ENCODE assay signal across 10 cellular contexts in the genomic region with DNA sequence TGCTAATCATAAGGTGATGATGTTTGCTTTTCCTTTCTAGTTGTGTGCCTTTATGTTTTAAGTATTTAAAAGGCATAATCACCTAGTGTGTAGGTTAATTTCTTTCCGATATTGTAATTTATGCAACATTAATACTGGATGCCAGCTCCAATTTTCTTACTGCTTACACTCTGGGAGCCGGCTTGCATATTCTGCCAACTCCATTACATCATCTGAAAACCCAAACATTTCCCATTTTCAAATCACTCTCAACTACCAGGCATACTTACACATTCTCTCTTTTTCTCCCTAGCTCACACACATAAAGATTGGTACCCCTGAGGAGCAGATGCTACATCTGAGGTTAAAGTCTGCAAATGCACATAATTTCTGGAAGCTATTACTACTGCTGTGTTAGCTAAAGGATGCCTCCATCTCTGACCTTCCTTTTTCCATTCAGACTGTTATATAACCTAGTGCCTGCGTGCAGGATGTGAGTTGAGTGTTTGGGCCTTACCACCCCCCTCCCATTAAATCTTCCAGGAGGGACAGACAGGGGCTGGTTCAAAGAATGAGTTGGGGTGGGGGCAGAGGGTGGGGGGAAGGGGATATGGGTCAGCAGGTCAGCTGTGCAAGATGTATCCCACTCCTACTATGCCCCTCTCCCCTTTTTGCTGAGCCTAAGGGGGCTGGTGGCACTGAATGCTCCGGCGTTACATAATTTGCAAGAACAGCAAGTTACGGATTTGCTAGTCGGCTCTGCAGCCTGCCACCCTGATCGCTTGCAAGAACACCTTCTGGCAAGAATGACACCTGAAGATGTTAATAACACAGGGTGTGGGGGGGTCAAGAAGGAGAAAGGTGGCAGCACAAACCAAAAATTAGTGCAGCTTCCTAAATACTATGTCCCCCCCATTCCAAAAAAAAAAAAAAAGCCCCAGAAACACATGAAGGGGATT. TPM values are rescaled to one million over a fixed set of nuclear protein-coding genes. Genes with fewer than 3 reads are reported as not detected.
DNase-seq lines count a peak whose midpoint lies in the region; ATAC-seq and TF ChIP-seq lines count a peak whose summit lies in the region.
"Had no signal": no experiment of that assay in that cellular context is flagged by ENCODE, and none has a peak within 500 bp of the region (broad histone marks: within the 10 kb centered on the region; RNA-seq: fewer than 3 reads in every experiment).

No MANE protein-coding gene starts in this region.

- H3K4me1 ChIP-seq in CD4-positive, alpha-beta memory T cell (ENCODE audit: insufficient read depth, low read length), result peaks cover 12% of the 10 kb centered on the region
- peaks cover 3% of the 10 kb centered on the region; the same call in 1 of the 2 replicates for H3K4me1 ChIP-seq in SJCRH30

- H3K4me3 Mint-ChIP-seq in CD4-positive, alpha-beta memory T cell, result peak overlapping the region in 5 of 8 donors; percentile 58 to 83 (median 76)
- peak overlapping the region; percentile 82 for H3K4me3 Mint-ChIP-seq in progenitor cell of endocrine pancreas (ENCODE audit: low read depth)
- H3K4me3 Mint-ChIP-seq: activated T-helper 1 cell treated with anti-CD3 and anti-CD28 coated beads, Interleukin-12 subunit alpha, Interleukin-12 subunit beta, Interleukin-2, Interleukin-4 antibody, amounts not matched to agents 30 ng/mL and 10 ng/mL and 1 ng/mL, durations not matched to agents 14 hours and 24 hours and 36 hours had no signal

- TF ChIP-seq CTCF in foreskin fibroblast (IDR thresholded peaks at IDR 0.05; ENCODE audit: low read depth, low read length) (no peak), progenitor cell of endocrine pancreas (IDR thresholded peaks at IDR 0.05; ENCODE audit: unreplicated experiment) (no peak)

- POLR2A ChIA-PET in CD4-positive, alpha-beta memory T cell (lab: Charles Lee; ENCODE audit: partially characterized antibody), result no interaction called here

- no peak for ATAC-seq in stimulated activated naive CD8-positive, alpha-beta T cell treated with anti-CD3 and anti-CD28 coated beads, Interleukin-15, Interleukin-2, amounts not matched to agents 100 U/mL and 50 U/mL, for 24 hours
- ATAC-seq in activated naive CD4-positive, alpha-beta T cell treated with anti-CD3 and anti-CD28 coated beads, Interleukin-2, amount 50 U/mL, for 72 hours, result no peak

- no peak overlapping the region for H3K27ac ChIP-seq in CD4-positive, alpha-beta memory T cell (ENCODE audit: low read depth, low read length)
- H3K27ac ChIP-seq in SJCRH30, result peak overlapping the region; percentile 64

- no peak for DNase-seq in CD4-positive, alpha-beta memory T cell
- DNase-seq in SJCRH30 (peak in 1 of 2 experiments; percentile 14), foreskin fibroblast (peak in 1 of 2 donors; percentile 15), progenitor cell of endocrine pancreas (ENCODE audit: low spot score, unreplicated experiment) (no peak), T-helper 2 cell (no peak)
- DNase-seq in activated CD4-positive, alpha-beta T cell treated with anti-CD3 and anti-CD28 coated beads for 4 hours, result no peak
- no peak for DNase-seq in stimulated activated naive CD8-positive, alpha-beta T cell treated with anti-CD3 and anti-CD28 coated beads, Interleukin-15, Interleukin-2, amounts not matched to agents 100 U/mL and 50 U/mL, for 24 hours
- no peak for DNase-seq in activated naive CD4-positive, alpha-beta T cell treated with anti-CD3 and anti-CD28 coated beads, Interleukin-2, amount 50 U/mL, for 72 hours (ENCODE audit: low spot score in 2 of 2)
- DNase-seq: stimulated activated naive CD4-positive, alpha-beta T cell treated with Interleukin-2 at 50 U/mL for 16 hours had no signal

- H3K9me3 Mint-ChIP-seq in CD4-positive, alpha-beta memory T cell, result no peaks in the 10 kb centered on the region
- no peaks in the 10 kb centered on the region for H3K9me3 Mint-ChIP-seq in progenitor cell of endocrine pancreas (ENCODE audit: low read depth)
- no peaks in the 10 kb centered on the region for H3K9me3 Mint-ChIP-seq in activated naive CD4-positive, alpha-beta T cell treated with anti-CD3 and anti-CD28 coated beads, Interleukin-2, amount 50 U/mL, for 72 hours
- H3K9me3 Mint-ChIP-seq: activated T-helper 1 cell treated with anti-CD3 and anti-CD28 coated beads, Interleukin-12 subunit alpha, Interleukin-12 subunit beta, Interleukin-2, Interleukin-4 antibody, amounts not matched to agents 30 ng/mL and 10 ng/mL and 1 ng/mL, durations not matched to agents 14 hours and 24 hours and 36 hours had no signal

- H3K36me3 ChIP-seq in CD4-positive, alpha-beta memory T cell (ENCODE audit: insufficient read depth, low read length), result no peaks in the 10 kb centered on the region
- H3K36me3 ChIP-seq in SJCRH30, result no peaks in the 10 kb centered on the region

- H3K36me3 Mint-ChIP-seq in CD4-positive, alpha-beta memory T cell, result no peaks in the 10 kb centered on the region
- no peaks in the 10 kb centered on the region for H3K36me3 Mint-ChIP-seq in progenitor cell of endocrine pancreas (ENCODE audit: insufficient read depth)
- H3K36me3 Mint-ChIP-seq in activated naive CD4-positive, alpha-beta T cell treated with anti-CD3 and anti-CD28 coated beads, Interleukin-2, amount 50 U/mL, for 72 hours, result peaks cover 0 to 7% of the 10 kb centered on the region in 2 donors

- H3K27me3 Mint-ChIP-seq in CD4-positive, alpha-beta memory T cell, result peaks cover 48 to 49% of the 10 kb centered on the region in 2 donors
- peaks cover 59% of the 10 kb centered on the region for H3K27me3 Mint-ChIP-seq in progenitor cell of endocrine pancreas

- H3K27ac Mint-ChIP-seq in CD4-positive, alpha-beta memory T cell, result no peak overlapping the region
- no peak overlapping the region for H3K27ac Mint-ChIP-seq in progenitor cell of endocrine pancreas
- no peak overlapping the region for H3K27ac Mint-ChIP-seq in activated naive CD4-positive, alpha-beta T cell treated with anti-CD3 and anti-CD28 coated beads, Interleukin-2, amount 50 U/mL, for 72 hours
- H3K27ac Mint-ChIP-seq: activated T-helper 1 cell treated with anti-CD3 and anti-CD28 coated beads, Interleukin-12 subunit alpha, Interleukin-12 subunit beta, Interleukin-2, Interleukin-4 antibody, amounts not matched to agents 30 ng/mL and 10 ng/mL and 1 ng/mL, durations not matched to agents 14 hours and 24 hours and 36 hours had no signal

- intact Hi-C loops in CD4-positive, alpha-beta memory T cell (cut with micrococcal nuclease), result no loop called here

- H3K9me3 ChIP-seq in CD4-positive, alpha-beta memory T cell (ENCODE audit: control insufficient read depth in 1 of 2, low read length in 2 of 2), result no peaks in the 10 kb centered on the region
- no peaks in the 10 kb centered on the region for H3K9me3 ChIP-seq in SJCRH30 (replicated peaks)

- CTCF ChIA-PET in CD4-positive, alpha-beta memory T cell (lab: Charles Lee; ENCODE audit: partially characterized antibody), result interaction anchor here (1.2 kb wide), 1 partner anchor 31 kb away, joined by 3 read pairs; no protein-coding TSS in a partner anchor

- H3K4me1 Mint-ChIP-seq in CD4-positive, alpha-beta memory T cell, result peaks cover 0 to 8% (median 4%) of the 10 kb centered on the region in 4 donors
- peaks cover 4% of the 10 kb centered on the region for H3K4me1 Mint-ChIP-seq in progenitor cell of endocrine pancreas (ENCODE audit: low read depth)

- peaks cover 9% of the 10 kb centered on the region for H3K27me3 ChIP-seq in CD4-positive, alpha-beta memory T cell (ENCODE audit: insufficient read depth, low read length)
- no peaks in the 10 kb centered on the region for H3K27me3 ChIP-seq in SJCRH30

- H3K4me3 ChIP-seq in CD4-positive, alpha-beta memory T cell (ENCODE audit: low read length in 2 of 2), result no peak overlapping the region
- H3K4me3 ChIP-seq in SJCRH30 (peak overlapping the region; percentile 72), foreskin fibroblast (ENCODE audit: low read depth in 1 of 2, low read length in 2 of 2) (peak overlapping the region; percentile 75 to 83)

RNA-seq across cellular contexts. Expression of gene RORA, which starts 2.5 kb away (rescaled TPM):
- total RNA-seq in CD4-positive, alpha-beta memory T cell, result 100 to 1,000 TPM; 169 to 172 TPM
- polyA plus RNA-seq in CD4-positive, alpha-beta memory T cell, result 100 to 1,000 TPM in 1 of 2 donors, 10 to 100 TPM in 1; 92.6 to 113 TPM
- total RNA-seq in SJCRH30 (2014; rRNA removed; shearing (Covaris generic)), result 19.2 and 28.6 TPM in 2 replicates
- 18.7 and 21.4 TPM in 2 replicates for total RNA-seq in progenitor cell of endocrine pancreas
- 10 to 100 TPM; 22.5 to 54.3 TPM for total RNA-seq in activated naive CD4-positive, alpha-beta T cell treated with anti-CD3 and anti-CD28 coated beads, Interleukin-2, amount 50 U/mL, for 72 hours

Comparison
In these comparisons a context has a peak if more than half of its experiments do, and no peak if none do; other contexts are left out.
1. H3K4me3 ChIP-seq: peak in SJCRH30 (single experiment) and foreskin fibroblast (2 of 2); none in CD4-positive, alpha-beta memory T cell (0 of 2).